In genomic region chr1:60971330-60971729, GRCh38 we compare ENCODE assay signal across 19 cellular contexts.
"Had no signal": no experiment of that assay in that cellular context is flagged by ENCODE, and none has a peak within 500 bp of the region (broad histone marks: within the 10 kb centered on the region; RNA-seq: fewer than 3 reads in every experiment).

No MANE protein-coding gene starts in this region.

- H3K4me3 ChIP-seq: hepatocyte, right lobe of liver, skin epidermis had no signal

- H3K27ac ChIP-seq: hepatocyte, right lobe of liver, skin epidermis, VCaP had no signal

- H3K27me3 ChIP-seq: hepatocyte, right lobe of liver had no signal

- H3K9me3 ChIP-seq: right lobe of liver had no signal

- DNase-seq: activated CD4-positive, alpha-beta memory T cell treated with anti-CD3 and anti-CD28 coated beads for 36 hours; activated CD4-positive, alpha-beta T cell treated with anti-CD3 and anti-CD28 coated beads, Interleukin-2, amount 10 ng/mL, durations not matched to agents 24 days and 14 days; activated CD8-positive, alpha-beta memory T cell treated with anti-CD3 and anti-CD28 coated beads, Interleukin-2, amount 50 U/mL, for 48 hours; activated gamma-delta T cell; activated naive CD4-positive, alpha-beta T cell treated with anti-CD3 and anti-CD28 coated beads, Interleukin-2, amount 10 ng/mL, durations not matched to agents 7 days and 5 days; activated naive CD8-positive, alpha-beta T cell treated with anti-CD3 and anti-CD28 coated beads, Interleukin-2, amount 10 ng/mL, durations not matched to agents 7 days and 5 days; activated T-cell treated with anti-CD3 and anti-CD28 coated beads, Interleukin-2, amount 50 U/mL, for 24 hours; effector memory CD4-positive, alpha-beta T cell; naive thymus-derived CD8-positive, alpha-beta T cell; stimulated activated CD4-positive, alpha-beta T cell treated with anti-CD3 and anti-CD28 coated beads, Interleukin-12 subunit alpha, Interleukin-12 subunit beta, amount 100 ng/mL, for 4 hours; stimulated activated CD4-positive, alpha-beta T cell treated with anti-CD3 and anti-CD28 coated beads, Interleukin-4, amount 100 ng/mL, for 1 hour; stimulated activated naive CD8-positive, alpha-beta T cell treated with anti-CD3 and anti-CD28 coated beads, Interleukin-15, amount 100 ng/mL, for 72 hours; SW 1271; T-helper 9 cell; trophoblast cell had no signal

- ATAC-seq: naive thymus-derived CD8-positive, alpha-beta T cell; stimulated activated naive CD8-positive, alpha-beta T cell treated with anti-CD3 and anti-CD28 coated beads, Interleukin-15, amount 100 ng/mL, for 72 hours had no signal

- H3K36me3 ChIP-seq: right lobe of liver had no signal

- H3K4me1 ChIP-seq: right lobe of liver had no signal
